Comparison of ENCODE assay signal across 26 cellular contexts in the genomic region with DNA sequence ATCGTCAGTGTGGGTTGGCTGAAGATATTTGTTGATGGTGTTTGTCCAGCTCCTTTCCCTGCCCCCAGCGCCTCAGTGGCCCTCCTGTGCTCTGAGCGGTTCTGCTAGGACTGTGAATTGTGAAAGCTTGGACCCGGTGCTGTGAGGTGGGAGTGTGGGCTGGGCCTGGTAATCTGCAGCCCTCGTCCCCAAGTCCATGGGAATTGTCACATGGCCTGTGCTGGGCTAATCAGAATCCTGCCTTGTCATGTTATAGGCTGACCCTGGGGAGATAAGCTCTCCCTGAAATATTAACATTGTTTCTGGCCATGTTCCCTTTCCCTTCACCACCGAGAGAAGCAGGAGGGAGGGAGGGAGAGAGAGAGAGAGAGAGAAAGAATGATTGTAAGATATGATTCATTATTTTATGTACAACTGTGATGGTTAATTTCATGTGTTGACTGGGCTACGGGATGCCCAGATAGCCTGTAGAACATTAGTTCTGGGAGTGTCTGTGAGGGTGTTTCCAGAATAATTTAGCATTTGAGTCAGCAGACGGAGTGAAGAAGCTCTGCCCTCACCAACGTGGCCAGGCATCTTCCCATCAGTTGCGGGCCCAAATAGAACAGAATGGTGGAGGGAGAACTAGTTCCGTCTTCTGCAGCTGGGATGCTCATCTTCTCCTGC.
"Had no signal": no experiment of that assay in that cellular context is flagged by ENCODE, and none has a peak within 500 bp of the region (broad histone marks: within the 10 kb centered on the region; RNA-seq: fewer than 3 reads in every experiment).

No MANE protein-coding gene starts in this region.

- H3K9me3 Mint-ChIP-seq: effector memory CD8-positive, alpha-beta T cell; nephron progenitor cell; stimulated activated naive CD8-positive, alpha-beta T cell treated with anti-CD3 and anti-CD28 coated beads, Interleukin-15, amount 100 ng/mL, for 72 hours had no signal

- H3K36me3 Mint-ChIP-seq: naive thymus-derived CD8-positive, alpha-beta T cell had no signal

- H3K4me1 ChIP-seq: gastrocnemius medialis, prostate gland, right atrium auricular region, thyroid gland had no signal

- ATAC-seq: effector memory CD8-positive, alpha-beta T cell; gastrocnemius medialis; left lobe of liver; naive thymus-derived CD8-positive, alpha-beta T cell; sciatic nerve; stimulated activated naive CD8-positive, alpha-beta T cell treated with anti-CD3 and anti-CD28 coated beads, Interleukin-15, amount 100 ng/mL, for 72 hours had no signal

- H3K4me2 ChIP-seq: smooth muscle cell had no signal

- H3K9me3 ChIP-seq: esophagus squamous epithelium, gastrocnemius medialis, prostate gland, right atrium auricular region, suprapubic skin, thyroid gland, vagina had no signal

- H3K36me3 ChIP-seq: esophagus squamous epithelium, gastrocnemius medialis, prostate gland, right atrium auricular region, suprapubic skin, thyroid gland, vagina had no signal

- H3K4me3 Mint-ChIP-seq: effector memory CD8-positive, alpha-beta T cell; naive thymus-derived CD8-positive, alpha-beta T cell; nephron progenitor cell had no signal

- H3K4me3 ChIP-seq: esophagus squamous epithelium, gastrocnemius medialis, prostate gland, right atrium auricular region, smooth muscle cell, suprapubic skin, thyroid gland, vagina had no signal

- H3K27ac Mint-ChIP-seq: effector memory CD8-positive, alpha-beta T cell; naive thymus-derived CD8-positive, alpha-beta T cell; nephron progenitor cell had no signal

- H3K27ac ChIP-seq: esophagus squamous epithelium, gastrocnemius medialis, prostate gland, right atrium auricular region, suprapubic skin, thyroid gland, vagina had no signal

- FAIRE-seq: endometrium, kidney had no signal

- DNase-seq: cortex of kidney; effector memory CD8-positive, alpha-beta T cell; erythroblast; esophagus squamous epithelium; gastrocnemius medialis; head of caudate nucleus; kidney; naive thymus-derived CD8-positive, alpha-beta T cell; nephron progenitor cell; nucleus accumbens; stimulated activated CD4-positive, alpha-beta T cell treated with anti-CD3 and anti-CD28 coated beads, Interleukin-12 subunit alpha, Interleukin-12 subunit beta, amount 100 ng/mL, for 4 hours; stimulated activated CD4-positive, alpha-beta T cell treated with anti-CD3 and anti-CD28 coated beads, Interleukin-1b, Interleukin-23, amount 100 ng/mL, for 48 hours; stimulated activated CD4-positive, alpha-beta T cell treated with anti-CD3 and anti-CD28 coated beads, Interleukin-4, amount 100 ng/mL, for 1 hour; stimulated activated CD8-positive, alpha-beta memory T cell treated with anti-CD3 and anti-CD28 coated beads, Interleukin-4, amount 100 ng/mL, for 48 hours; stimulated activated naive CD4-positive, alpha-beta T cell; stimulated activated naive CD8-positive, alpha-beta T cell treated with anti-CD3 and anti-CD28 coated beads, Interleukin-15, amount 100 ng/mL, for 72 hours; thyroid gland; trophoblast cell had no signal

- H3K27me3 ChIP-seq: gastrocnemius medialis, right atrium auricular region, thyroid gland, vagina had no signal
